Comparison of ENCODE assay signal across 9 cellular contexts in the genomic region with DNA sequence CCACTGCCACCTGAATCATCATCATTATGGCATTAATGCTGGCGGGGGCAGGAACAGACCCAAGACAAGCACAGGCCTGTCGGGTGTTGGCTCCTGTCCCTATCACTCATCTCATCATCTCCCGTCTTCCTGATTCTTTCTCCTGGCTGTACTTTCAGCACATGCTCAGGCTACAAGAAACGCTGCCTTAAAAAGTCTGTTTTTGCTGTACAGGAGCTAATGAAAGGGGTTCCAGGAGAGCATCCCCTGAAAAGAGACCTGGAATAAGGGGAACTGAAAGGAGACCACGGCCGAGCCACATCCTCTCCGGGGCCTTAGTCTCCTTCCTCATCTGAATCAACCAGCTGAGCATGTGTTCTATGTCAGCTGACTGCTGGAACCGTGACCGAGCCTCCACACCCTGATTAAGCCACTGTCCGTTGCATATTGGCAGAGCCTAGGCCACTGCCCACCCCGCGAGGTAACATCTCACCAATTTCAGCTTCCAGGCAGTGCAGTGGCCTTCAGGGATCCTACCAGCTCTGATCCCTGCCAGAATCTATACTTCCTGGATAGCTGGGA.
DNase-seq lines count a peak whose midpoint lies in the region; ATAC-seq and TF ChIP-seq lines count a peak whose summit lies in the region.
"Had no signal": no experiment of that assay in that cellular context is flagged by ENCODE, and none has a peak within 500 bp of the region (broad histone marks: within the 10 kb centered on the region; RNA-seq: fewer than 3 reads in every experiment).

No MANE protein-coding gene starts in this region.

- H3K4me1 ChIP-seq in lung (ENCODE audit: control insufficient read depth in 2 of 2, insufficient read depth in 2 of 2, low read length in 2 of 2) (peaks cover 13 to 31% of the 10 kb centered on the region in 2 donors), HAP-1 (no peaks in the 10 kb centered on the region)
- H3K4me1 ChIP-seq: SJSA1 had no signal

- peak; percentile 79 for ATAC-seq in GM18502 (IDR thresholded peaks at IDR 0.05; ENCODE audit: poor library complexity, unreplicated experiment)
- ATAC-seq in GM21529 (IDR thresholded peaks at IDR 0.05; ENCODE audit: unreplicated experiment) = peak; percentile 81
- peak; percentile 54 for ATAC-seq in lung (ENCODE audit: insufficient read depth, low FRiP score)

- H3K27me3 ChIP-seq in lung (ENCODE audit: control insufficient read depth, insufficient read depth) (no peaks in the 10 kb centered on the region), HAP-1 (ENCODE audit: low read depth) (no peaks in the 10 kb centered on the region)
- H3K27me3 ChIP-seq: SJSA1 had no signal

- in situ Hi-C loops in HAP-1 (cut with MboI; ENCODE audit: low sequenced_read_pairs) = no loop called here

- peak overlapping the region; percentile 70 for H3K27ac ChIP-seq in angular gyrus (ENCODE audit: low read depth, low read length)
- H3K27ac ChIP-seq in lung (ENCODE audit: low read depth in 1 of 2, low read length in 1 of 2) = peak overlapping the region; percentile 68 to 72
- H3K27ac ChIP-seq: SJSA1 had no signal

- no peaks in the 10 kb centered on the region for H3K9me3 ChIP-seq in lung (ENCODE audit: control insufficient read depth in 2 of 2, insufficient read depth in 1 of 2, low read length in 1 of 2)
- H3K9me3 ChIP-seq in HAP-1 = no peaks in the 10 kb centered on the region
- H3K9me3 ChIP-seq: SJSA1 had no signal

- 20 to 31% methylated on average over 12 of the region's 12 CpGs for WGBS in lung, 2 donors

- peaks cover 0 to 14% of the 10 kb centered on the region in 2 donors for H3K36me3 ChIP-seq in lung (ENCODE audit: control insufficient read depth in 2 of 2, insufficient read depth in 2 of 2, low read length in 2 of 2)
- peaks cover 3% of the 10 kb centered on the region; the same call in 1 of the 2 replicates for H3K36me3 ChIP-seq in HAP-1 (replicated peaks)
- H3K36me3 ChIP-seq: SJSA1 had no signal

- no peak overlapping the region for H3K4me3 ChIP-seq in lung
- H3K4me3 ChIP-seq in HAP-1 = no peak overlapping the region
- H3K4me3 ChIP-seq: SJSA1 had no signal

- no peak for TF ChIP-seq CTCF in lung (IDR thresholded peaks at IDR 0.05; ENCODE audit: control extremely low read depth, extremely low read depth)

- peak; percentile 75 to 82 for DNase-seq in Kasumi-1 (lab: John Stamatoyannopoulos, UW)
- DNase-seq in lung (ENCODE audit: low spot score) = peak; percentile 67
- peak; percentile 84 for DNase-seq in ureter (ENCODE audit: low spot score)
- no peak for DNase-seq in HAP-1 (ENCODE audit: low spot score in 2 of 2)
- no peak for DNase-seq in DMS53 treated with DMSO at 0.1 percent for 48 hours (lab: John Stamatoyannopoulos, UW; ENCODE audit: unreplicated experiment)

Comparison
In these comparisons a context has a peak if more than half of its experiments do, and no peak if none do; other contexts are left out.
1. DNase-seq: peak in Kasumi-1 (2 of 2), lung (single experiment) and ureter (single experiment); none in HAP-1 (0 of 2) and DMS53 treated with DMSO at 0.1 percent for 48 hours (single experiment).
2. Peak in every context shown above with its lines, with median percentiles within 50 percentile points of each other: ATAC-seq.